In the genomic region with DNA sequence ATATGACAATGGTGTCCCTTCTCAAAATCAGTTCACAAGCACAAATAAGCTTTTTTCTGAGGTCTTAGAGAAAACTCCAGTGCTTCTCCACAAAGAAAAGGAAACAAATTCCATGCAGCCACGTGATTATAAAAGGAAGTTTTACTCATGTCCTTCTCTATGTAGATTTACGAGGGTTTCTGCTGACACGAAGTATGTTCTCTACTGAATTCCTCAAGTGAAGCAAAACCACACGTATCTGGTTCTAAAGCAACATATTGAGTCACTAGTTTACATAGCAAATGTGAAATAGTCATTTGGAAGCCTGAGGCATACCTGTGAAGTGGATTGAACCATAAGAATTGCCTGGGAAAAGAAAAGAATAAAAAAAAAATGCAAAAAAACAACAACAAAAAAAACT, we compare ENCODE assay signal across 14 cellular contexts. TPM values are rescaled to one million over a fixed set of nuclear protein-coding genes. Genes with fewer than 3 reads are reported as not detected.
DNase-seq lines count a peak whose midpoint lies in the region; ATAC-seq, FAIRE-seq and TF ChIP-seq lines count a peak whose summit lies in the region.
"Had no signal": no experiment of that assay in that cellular context is flagged by ENCODE, and none has a peak within 500 bp of the region (broad histone marks: within the 10 kb centered on the region; RNA-seq: fewer than 3 reads in every experiment).

No MANE protein-coding gene starts in this region.

- H3K9me3 ChIP-seq in endothelial cell of umbilical vein (replicated peaks; ENCODE audit: control insufficient read depth, insufficient read depth, low read length) (no peaks in the 10 kb centered on the region), prostate gland (no peaks in the 10 kb centered on the region)

- no peak for TF ChIP-seq CTCF in BJ (IDR thresholded peaks at IDR 0.05; ENCODE audit: insufficient read depth, low read depth, low read length)
- no peak for TF ChIP-seq CTCF in endothelial cell of umbilical vein (IDR thresholded peaks at IDR 0.05; ENCODE audit: extremely low read depth in 1 of 2, insufficient read depth in 1 of 2, low read depth in 1 of 2, low read length in 2 of 2)
- TF ChIP-seq CTCF in prostate gland (IDR thresholded peaks at IDR 0.05) = no peak
- no peak for TF ChIP-seq CTCF in dorsolateral prefrontal cortex (IDR thresholded peaks at IDR 0.05 in 54 of 56, conservative IDR thresholded peaks at IDR 0.05 in 2 of 56; ENCODE audit: low read depth in 1 of 56, partially characterized antibody in 56 of 56)

- POLR2A ChIA-PET in BJ (lab: Charles Lee) (interaction anchor here (0.6 kb wide), 1 partner anchor 1098 kb away, joined by 4 read pairs; no protein-coding TSS in a partner anchor), endothelial cell of umbilical vein (lab: Charles Lee) (no interaction called here)

- CTCF ChIA-PET in BJ (lab: Yijun Ruan, JAX) = interaction anchor here (1.1 kb wide), 1 partner anchor 209 kb away, joined by 3 read pairs; no protein-coding TSS in a partner anchor
- CTCF ChIA-PET in endothelial cell of umbilical vein (lab: Charles Lee) = interaction anchor here (0.6 to 2.4 kb wide), 10 partner anchors 8 to 423 kb away, joined by 3 to 8 read pairs (median 4); no protein-coding TSS in a partner anchor

- H3K27me3 ChIP-seq in BJ (ENCODE audit: control insufficient read depth, insufficient read depth, low read length) = no peaks in the 10 kb centered on the region
- H3K27me3 ChIP-seq in endothelial cell of umbilical vein (ENCODE audit: control insufficient read depth in 2 of 2, insufficient read depth in 2 of 2, low read length in 2 of 2) = no peaks in the 10 kb centered on the region
- H3K27me3 ChIP-seq in prostate gland (replicated peaks; ENCODE audit: insufficient read depth) = peaks cover 2% of the 10 kb centered on the region
- peaks cover 0 to 6% (median 0%) of the 10 kb centered on the region in 45 donors for H3K27me3 ChIP-seq in dorsolateral prefrontal cortex

- H3K27ac ChIP-seq in endothelial cell of umbilical vein (ENCODE audit: insufficient read depth, low read depth, low read length) (peak overlapping the region; percentile 77), prostate gland (no peak overlapping the region), dorsolateral prefrontal cortex (no peak overlapping the region)

- H4K20me1 ChIP-seq in endothelial cell of umbilical vein (replicated peaks; ENCODE audit: control insufficient read depth, extremely low read depth, insufficient read depth, low read length) = no peaks in the 10 kb centered on the region

- FAIRE-seq in endothelial cell of umbilical vein (lab: Jason Lieb, UNC) = peak; percentile 83
- FAIRE-seq: GM18507 had no signal

- H3K36me3 ChIP-seq in BJ (ENCODE audit: control insufficient read depth, insufficient read depth, low read length) = no peaks in the 10 kb centered on the region
- no peaks in the 10 kb centered on the region for H3K36me3 ChIP-seq in endothelial cell of umbilical vein (ENCODE audit: control insufficient read depth in 2 of 2, extremely low read depth in 1 of 2, insufficient read depth in 2 of 2, low read length in 2 of 2)
- no peaks in the 10 kb centered on the region for H3K36me3 ChIP-seq in prostate gland

- no peaks in the 10 kb centered on the region for H3K79me2 ChIP-seq in endothelial cell of umbilical vein (ENCODE audit: control insufficient read depth, insufficient read depth, low read length)

- 7% methylated on average over 4 of the region's 4 CpGs for WGBS in prostate gland

- TF ChIP-seq POLR2A in endothelial cell of umbilical vein (IDR thresholded peaks at IDR 0.05; ENCODE audit: low read depth, low read length) (no peak), prostate gland (IDR thresholded peaks at IDR 0.05) (no peak)

- no peak for TF ChIP-seq RAD21 in Ishikawa (IDR thresholded peaks at IDR 0.05; ENCODE audit: low read depth)

- H3K9me1 ChIP-seq in endothelial cell of umbilical vein (replicated peaks; ENCODE audit: control insufficient read depth, extremely low read depth, insufficient read depth, low read length) = no peaks in the 10 kb centered on the region

- no peak for ATAC-seq in left lobe of liver

- no peak overlapping the region for H3K9ac ChIP-seq in endothelial cell of umbilical vein (replicated peaks; ENCODE audit: extremely low read depth, insufficient read depth, low read length)

- DNase-seq in BJ (ENCODE audit: low read depth) (peak; percentile 88), endothelial cell of umbilical vein (ENCODE audit: low read depth, low spot score) (peak; percentile 88), myocyte (ENCODE audit: low read depth) (peak; percentile 45), prostate gland (ENCODE audit: low spot score) (no peak), left lobe of liver (ENCODE audit: low spot score) (no peak), activated gamma-delta T cell (lab: John Stamatoyannopoulos, UW) (no peak), dorsolateral prefrontal cortex (no peak)
- DNase-seq: Calu3; cerebellar nuclear complex; NCI-H1105 treated with DMSO at 0.1 percent for 48 hours; nephron progenitor cell; stimulated activated CD4-positive, alpha-beta T cell treated with anti-CD3 and anti-CD28 coated beads, Interleukin-4, amount 100 ng/mL, for 4 hours had no signal

- no peak overlapping the region for H3K4me3 ChIP-seq in BJ (ENCODE audit: low read depth, low read length)
- peak overlapping the region in 1 of 3 experiments; percentile 31 for H3K4me3 ChIP-seq in endothelial cell of umbilical vein (replicated peaks in 1 of 3; ENCODE audit: insufficient read depth in 1 of 3, low read depth in 1 of 3, low read length in 3 of 3)
- no peak overlapping the region for H3K4me3 ChIP-seq in prostate gland
- H3K4me3 ChIP-seq in dorsolateral prefrontal cortex = no peak overlapping the region

- H2AFZ ChIP-seq in endothelial cell of umbilical vein (ENCODE audit: low read depth, low read length) = peak overlapping the region; percentile 33

- intact Hi-C loops in endothelial cell of umbilical vein (cut with micrococcal nuclease) (loop anchor here (2.0 kb wide), 1 partner anchor 34 kb away; no protein-coding TSS in a partner anchor), prostate gland (cut with DNase I) (no loop called here), dorsolateral prefrontal cortex (cut with DNase I) (no loop called here)

- no peak for TF ChIP-seq EP300 in Ishikawa (IDR thresholded peaks at IDR 0.05; ENCODE audit: borderline replicate concordance)

- H3K4me2 ChIP-seq in endothelial cell of umbilical vein (ENCODE audit: insufficient read depth, low read length) = peak overlapping the region; percentile 86

- peaks cover 30% of the 10 kb centered on the region for H3K4me1 ChIP-seq in endothelial cell of umbilical vein (ENCODE audit: control insufficient read depth, extremely low read depth, insufficient read depth, low read length)
- no peaks in the 10 kb centered on the region for H3K4me1 ChIP-seq in prostate gland (replicated peaks)

- dilution Hi-C loops in endothelial cell of umbilical vein (cut with MboI; ENCODE audit: extremely low pct_ligation_motif_present, low sequenced_read_pairs) = no loop called here

- no TSS peak for BruUV-seq in endothelial cell of umbilical vein (replicated peaks; lab: Mats Ljungman, UMichigan)

TF ChIP-seq in Ishikawa, 13 proteins besides CTCF, POLR2A, EP300 and RAD21 (continues in another document):
- TF ChIP-seq, protein P1, sequence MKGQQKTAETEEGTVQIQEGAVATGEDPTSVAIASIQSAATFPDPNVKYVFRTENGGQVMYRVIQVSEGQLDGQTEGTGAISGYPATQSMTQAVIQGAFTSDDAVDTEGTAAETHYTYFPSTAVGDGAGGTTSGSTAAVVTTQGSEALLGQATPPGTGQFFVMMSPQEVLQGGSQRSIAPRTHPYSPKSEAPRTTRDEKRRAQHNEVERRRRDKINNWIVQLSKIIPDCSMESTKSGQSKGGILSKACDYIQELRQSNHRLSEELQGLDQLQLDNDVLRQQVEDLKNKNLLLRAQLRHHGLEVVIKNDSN (IDR thresholded peaks at IDR 0.05) = peak; percentile 27; the same call in 1 of the 2 replicates

TF ChIP-seq in endothelial cell of umbilical vein, 7 proteins besides CTCF, POLR2A, EP300 and RAD21:
- TF ChIP-seq GATA2 (IDR thresholded peaks at IDR 0.05; ENCODE audit: insufficient read depth, insufficient read length, low read depth, low read length) (no peak), MYC (IDR thresholded peaks at IDR 0.05; ENCODE audit: low read depth, low read length) (no peak), EZH2 (IDR thresholded peaks at IDR 0.05; ENCODE audit: borderline replicate concordance, low read depth, low read length, severe bottlenecking) (no peak), FOS (IDR thresholded peaks at IDR 0.05; ENCODE audit: borderline replicate concordance, insufficient read depth, low read length) (peak; percentile 57), POLR2AphosphoS5 (IDR thresholded peaks at IDR 0.05; ENCODE audit: insufficient read depth, low read depth, low read length) (peak; percentile 33), JUN (IDR thresholded peaks at IDR 0.05; ENCODE audit: borderline replicate concordance, insufficient read depth, insufficient read length, low read depth) (peak; percentile 70)
- TF ChIP-seq, protein P2, sequence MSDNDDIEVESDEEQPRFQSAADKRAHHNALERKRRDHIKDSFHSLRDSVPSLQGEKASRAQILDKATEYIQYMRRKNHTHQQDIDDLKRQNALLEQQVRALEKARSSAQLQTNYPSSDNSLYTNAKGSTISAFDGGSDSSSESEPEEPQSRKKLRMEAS (IDR thresholded peaks at IDR 0.05; ENCODE audit: insufficient read depth, insufficient read length) = peak; percentile 55

RNA-seq across cellular contexts. Expression of a gene that starts 31.9 kb away (rescaled TPM):
- polyA plus RNA-seq in BJ (2011; rRNA removed) = 9.3 and 10.1 TPM in 2 replicates
- 6.4 and 7.0 TPM in 2 replicates for polyA minus RNA-seq in BJ (2011; rRNA and poly(A)+ RNA removed)
- total RNA-seq in endothelial cell of umbilical vein = 201 and 238 TPM in 2 replicates
- polyA plus RNA-seq in endothelial cell of umbilical vein = 298 and 311 TPM in 2 replicates
- 258 and 307 TPM in 2 replicates for polyA plus RNA-seq in endothelial cell of umbilical vein (2011; cell fraction: cytosol; rRNA removed)
- 187 and 237 TPM in 2 replicates for polyA plus RNA-seq in endothelial cell of umbilical vein (2011; cell fraction: nucleus; rRNA removed)
- polyA plus RNA-seq in endothelial cell of umbilical vein (2012) = 178 and 199 TPM in 2 replicates
- polyA minus RNA-seq in endothelial cell of umbilical vein = 300 and 367 TPM in 2 replicates
- polyA minus RNA-seq in endothelial cell of umbilical vein (2011; cell fraction: cytosol; rRNA and poly(A)+ RNA removed) = not detected
- polyA minus RNA-seq in endothelial cell of umbilical vein (2011; cell fraction: nucleus; rRNA and poly(A)+ RNA removed) = 100 and 117 TPM in 2 replicates
- total RNA-seq in myocyte = 12.7 and 12.9 TPM in 2 replicates
- polyA plus RNA-seq in myocyte (2012) = 32.3 TPM
- 10 to 100 TPM in 1 of 2 donors, 1 to 10 TPM in 1; 8.8 to 11.2 TPM for total RNA-seq in prostate gland
- 2.5 TPM for total RNA-seq in left lobe of liver
- total RNA-seq in dorsolateral prefrontal cortex = 10 to 100 TPM in 9 of 120 experiments, 1 to 10 TPM in 110, under 1 TPM in 1; 0.85 to 15.2 (median 5.4) TPM

Comparison
In these comparisons a context has a peak if more than half of its experiments do, and no peak if none do; other contexts are left out.
1. DNase-seq: peak in BJ (single experiment), endothelial cell of umbilical vein (single experiment) and myocyte (single experiment); none in prostate gland (single experiment), left lobe of liver (single experiment), activated gamma-delta T cell (single experiment) and dorsolateral prefrontal cortex (0 of 10).
2. RNA of a gene that starts 31.9 kb away (total RNA-seq): 201 to 238 TPM in endothelial cell of umbilical vein; 12.7 to 12.9 TPM in myocyte, 8.8 to 11.2 TPM in prostate gland, 0.85 to 15.2 TPM in dorsolateral prefrontal cortex and 2.5 TPM in left lobe of liver (single experiment); every median in the first group is over 10 times any median in the second.